16 cellular contexts compared by ENCODE assay signal in the genomic region with DNA sequence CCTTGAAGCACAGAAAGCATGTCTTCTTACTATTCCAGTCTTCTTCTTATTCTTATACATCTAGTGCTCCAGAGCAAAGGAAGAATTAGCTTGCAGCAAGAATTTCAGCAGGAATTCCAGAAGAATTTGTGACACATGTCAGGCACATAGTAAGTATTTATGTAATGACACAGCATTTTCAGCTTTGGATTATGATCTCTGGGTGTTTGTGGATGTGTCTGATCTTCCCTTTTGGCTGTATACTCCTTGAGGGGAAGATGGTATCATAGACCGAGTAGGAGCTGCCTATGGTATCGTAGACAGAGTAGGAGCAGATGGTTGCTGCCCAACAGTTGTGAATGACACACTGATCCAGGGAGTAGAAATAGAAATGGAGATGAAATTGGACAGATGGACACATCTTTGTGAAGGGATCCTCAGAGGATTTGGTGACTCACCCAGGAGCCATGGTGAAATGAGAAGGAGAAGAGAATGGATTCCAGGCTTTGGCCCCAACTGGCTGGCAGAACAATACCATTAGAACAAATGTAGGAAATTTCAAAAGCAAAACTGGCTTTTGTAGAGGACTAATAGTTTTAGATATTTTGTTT.
DNase-seq lines count a peak whose midpoint lies in the region; ATAC-seq and TF ChIP-seq lines count a peak whose summit lies in the region.
"Had no signal": no experiment of that assay in that cellular context is flagged by ENCODE, and none has a peak within 500 bp of the region (broad histone marks: within the 10 kb centered on the region; RNA-seq: fewer than 3 reads in every experiment).

No MANE protein-coding gene starts in this region.

- no peaks in the 10 kb centered on the region for H3K9me3 Mint-ChIP-seq in central memory CD8-positive, alpha-beta T cell
- H3K9me3 Mint-ChIP-seq in osteocyte (ENCODE audit: unreplicated experiment) = peaks cover 10% of the 10 kb centered on the region

- no peak for ATAC-seq in central memory CD8-positive, alpha-beta T cell (replicated peaks; ENCODE audit: extremely low read depth, poor library complexity, severe bottlenecking)
- ATAC-seq in lower lobe of right lung = no peak
- ATAC-seq in HG02973 (IDR thresholded peaks at IDR 0.05; ENCODE audit: unreplicated experiment) = no peak
- ATAC-seq: activated CD8-positive, alpha-beta memory T cell treated with anti-CD3 and anti-CD28 coated beads, Interleukin-2, amount 10 ng/mL, durations not matched to agents 7 days and 5 days; activated naive CD4-positive, alpha-beta T cell treated with anti-CD3 and anti-CD28 coated beads, Interleukin-2, amount 50 U/mL, for 72 hours; psoas muscle had no signal

- H3K4me1 Mint-ChIP-seq in central memory CD8-positive, alpha-beta T cell = peaks cover 51% of the 10 kb centered on the region
- H3K4me1 Mint-ChIP-seq in osteocyte (ENCODE audit: unreplicated experiment) = peaks cover 11% of the 10 kb centered on the region

- H3K4me3 Mint-ChIP-seq in central memory CD8-positive, alpha-beta T cell = no peak overlapping the region
- H3K4me3 Mint-ChIP-seq in osteocyte (ENCODE audit: unreplicated experiment) = no peak overlapping the region
- H3K4me3 Mint-ChIP-seq: activated CD8-positive, alpha-beta memory T cell treated with anti-CD3 and anti-CD28 coated beads, Interleukin-2, amount 10 ng/mL, durations not matched to agents 7 days and 5 days had no signal

- TF ChIP-seq CTCF in AG10803 (conservative IDR thresholded peaks at IDR 0.05; ENCODE audit: low read length) (no peak), lower lobe of right lung (IDR thresholded peaks at IDR 0.05) (no peak), osteocyte (IDR thresholded peaks at IDR 0.05) (no peak)

- peaks cover 3% of the 10 kb centered on the region for H3K36me3 Mint-ChIP-seq in central memory CD8-positive, alpha-beta T cell (ENCODE audit: insufficient read depth)
- H3K36me3 Mint-ChIP-seq in osteocyte (ENCODE audit: unreplicated experiment) = no peaks in the 10 kb centered on the region

- H3K27ac ChIP-seq in lower lobe of right lung = peak overlapping the region; percentile 65
- H3K27ac ChIP-seq: psoas muscle had no signal

- no peaks in the 10 kb centered on the region for H3K27me3 Mint-ChIP-seq in central memory CD8-positive, alpha-beta T cell
- no peaks in the 10 kb centered on the region for H3K27me3 Mint-ChIP-seq in osteocyte (ENCODE audit: unreplicated experiment)

- no peaks in the 10 kb centered on the region for H3K4me1 ChIP-seq in lower lobe of right lung
- H3K4me1 ChIP-seq: psoas muscle had no signal

- H3K36me3 ChIP-seq in lower lobe of right lung = no peaks in the 10 kb centered on the region
- H3K36me3 ChIP-seq: upper lobe of left lung had no signal

- H3K27ac Mint-ChIP-seq in central memory CD8-positive, alpha-beta T cell (ENCODE audit: low read depth) = peak overlapping the region; percentile 35
- H3K27ac Mint-ChIP-seq in osteocyte (ENCODE audit: unreplicated experiment) = no peak overlapping the region
- H3K27ac Mint-ChIP-seq: activated CD8-positive, alpha-beta memory T cell treated with anti-CD3 and anti-CD28 coated beads, Interleukin-2, amount 10 ng/mL, durations not matched to agents 7 days and 5 days; activated naive CD4-positive, alpha-beta T cell treated with anti-CD3 and anti-CD28 coated beads, Interleukin-2, amount 50 U/mL, for 72 hours had no signal

- DNase-seq in AG10803 (ENCODE audit: low read depth) (peak; percentile 72), HS-5 (ENCODE audit: low read depth) (peak; percentile 43), lower lobe of right lung (no peak), dermis blood vessel endothelial cell (no peak), osteocyte (ENCODE audit: extremely low spot score, unreplicated experiment) (no peak)
- no peak for DNase-seq in central memory CD8-positive, alpha-beta T cell (ENCODE audit: low spot score in 2 of 2)
- DNase-seq in activated effector memory CD4-positive, alpha-beta T cell treated with anti-CD3 and anti-CD28 coated beads, Interleukin-2, amount 50 U/mL, for 16 hours = no peak
- DNase-seq: activated CD8-positive, alpha-beta memory T cell treated with anti-CD3 and anti-CD28 coated beads, Interleukin-2, amount 10 ng/mL, durations not matched to agents 7 days and 5 days; AML-193; NCI-H1930; psoas muscle; stimulated activated CD4-positive, alpha-beta T cell treated with anti-CD3 and anti-CD28 coated beads, Interleukin-1b, Interleukin-23, amount 100 ng/mL, for 48 hours; stimulated activated CD8-positive, alpha-beta memory T cell treated with anti-CD3 and anti-CD28 coated beads, Interleukin-4, amount 100 ng/mL, for 48 hours; upper lobe of left lung had no signal

- H3K27me3 ChIP-seq in lower lobe of right lung (ENCODE audit: low read depth) = no peaks in the 10 kb centered on the region
- H3K27me3 ChIP-seq: upper lobe of left lung had no signal

- intact Hi-C loops in lower lobe of right lung (cut with DNase I) = no loop called here

- no peak overlapping the region for H3K4me3 ChIP-seq in AG10803 (ENCODE audit: low read length)
- no peak overlapping the region for H3K4me3 ChIP-seq in lower lobe of right lung
- H3K4me3 ChIP-seq: psoas muscle, upper lobe of left lung had no signal

- no peaks in the 10 kb centered on the region for H3K9me3 ChIP-seq in lower lobe of right lung
- H3K9me3 ChIP-seq: psoas muscle, upper lobe of left lung had no signal

Comparison
In these comparisons a context has a peak if more than half of its experiments do, and no peak if none do; other contexts are left out.
1. DNase-seq: peak in AG10803 (single experiment) and HS-5 (single experiment); none in central memory CD8-positive, alpha-beta T cell (0 of 2), lower lobe of right lung (single experiment), dermis blood vessel endothelial cell (single experiment), osteocyte (single experiment) and activated effector memory CD4-positive, alpha-beta T cell treated with anti-CD3 and anti-CD28 coated beads, Interleukin-2, amount 50 U/mL, for 16 hours (single experiment).